8 cellular contexts compared by ENCODE assay signal in genomic region chr16:30368792-30369090, GRCh38. TPM values are rescaled to one million over a fixed set of nuclear protein-coding genes. Genes with fewer than 3 reads are reported as not detected.
DNase-seq lines count a peak whose midpoint lies in the region; ATAC-seq and TF ChIP-seq lines count a peak whose summit lies in the region.

No MANE protein-coding gene starts in this region.

- H3K36me3 ChIP-seq in IMR-90 (ENCODE audit: control insufficient read depth, insufficient read depth, low read length): peaks cover 14% of the 10 kb centered on the region; the same call in 1 of the 2 replicates
- no peaks in the 10 kb centered on the region for H3K36me3 ChIP-seq in mucosa of stomach (ENCODE audit: control insufficient read depth, insufficient read depth, low read length)

- peak overlapping the region; percentile 99 for H3K4me2 ChIP-seq in IMR-90 (ENCODE audit: low read depth, low read length)

- TF ChIP-seq RAD21 in IMR-90 (IDR thresholded peaks at IDR 0.05; ENCODE audit: low read length): no peak

- H3K27me3 Mint-ChIP-seq in central memory CD8-positive, alpha-beta T cell: no peaks in the 10 kb centered on the region

- peak overlapping the region; percentile 96 for H3K14ac ChIP-seq in IMR-90 (replicated peaks; ENCODE audit: low read depth, low read length)

- H2AK5ac ChIP-seq in IMR-90 (ENCODE audit: low read depth, low read length): peak overlapping the region; percentile 90

- whole genome bisulfite sequencing in IMR-90 (ENCODE audit: extremely low coverage in 2 of 2, insufficient read length in 1 of 2), 2 experiments: no CpG with 5 or more reads among the region's 4 CpGs

- H3K4me3 ChIP-seq in IMR-90 (ENCODE audit: insufficient read depth, low read depth, low read length) (peak overlapping the region; percentile 86), mucosa of stomach (ENCODE audit: low read length) (peak overlapping the region; percentile 17)

- H3K79me1 ChIP-seq in IMR-90 (ENCODE audit: low read depth in 1 of 2, low read length in 2 of 2): peaks cover 4 to 58% of the 10 kb centered on the region in 2 experiments; a peak in 3 of 4 replicates

- peaks cover 17% of the 10 kb centered on the region for H3K9me1 ChIP-seq in IMR-90 (ENCODE audit: insufficient read depth, low read length)

- no peak overlapping the region for H4K5ac ChIP-seq in IMR-90 (ENCODE audit: low read depth, low read length)

- peaks cover 54% of the 10 kb centered on the region for H3K4me1 Mint-ChIP-seq in central memory CD8-positive, alpha-beta T cell

- H2AK9ac ChIP-seq in IMR-90 (replicated peaks; ENCODE audit: low read depth, low read length, poor library complexity): peak overlapping the region; percentile 99

- H3K18ac ChIP-seq in IMR-90 (ENCODE audit: low read depth, low read length): no peak overlapping the region

- DNase-seq in IMR-90: no peak
- DNase-seq in central memory CD8-positive, alpha-beta T cell (ENCODE audit: low spot score in 2 of 2): no peak
- no peak for DNase-seq in HuH-7.5 (ENCODE audit: low spot score)
- DNase-seq in NCI-H1092 treated with DMSO at 0.1 percent for 48 hours (lab: John Stamatoyannopoulos, UW): no peak

- peaks cover 46% of the 10 kb centered on the region for H4K20me1 ChIP-seq in IMR-90 (ENCODE audit: insufficient read depth, low read length)

- dilution Hi-C loops in IMR-90 (cut with HindIII; ENCODE audit: low sequenced_read_pairs, unreplicated experiment): no loop called here

- H3K56ac ChIP-seq in IMR-90 (ENCODE audit: extremely low read depth, insufficient read depth, low read length): peak overlapping the region; percentile 45

- H3K27ac ChIP-seq in 22Rv1 (peak overlapping the region; percentile 89), IMR-90 (ENCODE audit: insufficient read depth, low read length) (peak overlapping the region; percentile 82)

- no peak for TF ChIP-seq POLR2A in IMR-90 (IDR thresholded peaks at IDR 0.05; ENCODE audit: low read depth, low read length)

- H3K23ac ChIP-seq in IMR-90 (ENCODE audit: low read depth, low read length): peak overlapping the region; percentile 87

- H3K4me1 ChIP-seq in IMR-90 (ENCODE audit: control insufficient read depth, insufficient read depth, low read length): peaks cover 3% of the 10 kb centered on the region; the same call in 1 of the 2 replicates
- H3K4me1 ChIP-seq in mucosa of stomach (ENCODE audit: control insufficient read depth, insufficient read depth, low read length): peaks cover 24% of the 10 kb centered on the region

- H3K27ac Mint-ChIP-seq in central memory CD8-positive, alpha-beta T cell (ENCODE audit: low read depth): peak overlapping the region; percentile 68

- H3K4me3 Mint-ChIP-seq in central memory CD8-positive, alpha-beta T cell: peak overlapping the region; percentile 80

- CTCF ChIA-PET in IMR-90 (lab: Yijun Ruan, JAX): interaction anchor here (1.0 kb wide), 1 partner anchor 26 kb away, joined by 3 read pairs; the partner anchor contains the start of gene ZNF48

- no peak overlapping the region for H2BK120ac ChIP-seq in IMR-90 (ENCODE audit: low read depth, low read length)

- peak overlapping the region; percentile 2; the same call in 1 of the 2 replicates for H4K91ac ChIP-seq in IMR-90 (ENCODE audit: insufficient read depth, low read depth, low read length)

- H3K36me3 Mint-ChIP-seq in central memory CD8-positive, alpha-beta T cell (ENCODE audit: insufficient read depth): peaks cover 18% of the 10 kb centered on the region

- H3K27me3 ChIP-seq in IMR-90 (ENCODE audit: control insufficient read depth, insufficient read depth, low read length) (no peaks in the 10 kb centered on the region), mucosa of stomach (ENCODE audit: control insufficient read depth, insufficient read depth, low read length) (no peaks in the 10 kb centered on the region)

- H2AFZ ChIP-seq in IMR-90 (replicated peaks; ENCODE audit: low read length, poor library complexity): peak overlapping the region; percentile 64

- no peak overlapping the region for H2BK20ac ChIP-seq in IMR-90 (ENCODE audit: low read depth, low read length)

- peak overlapping the region; percentile 66 for H2BK5ac ChIP-seq in IMR-90 (ENCODE audit: low read depth, low read length, poor library complexity, severe bottlenecking)

- intact Hi-C loops in IMR-90 (cut with micrococcal nuclease): loop anchor here (1.0 to 2.0 kb wide), 2 partner anchors 41 to 276 kb away; no protein-coding TSS in a partner anchor

- in situ Hi-C loops in IMR-90 (cut with MboI; ENCODE audit: low sequenced_read_pairs): no loop called here

- H3K9me3 ChIP-seq in IMR-90 (ENCODE audit: control insufficient read depth, insufficient read depth, low read length) (no peaks in the 10 kb centered on the region), mucosa of stomach (ENCODE audit: control insufficient read depth, low read length) (no peaks in the 10 kb centered on the region)

- POLR2A ChIA-PET in IMR-90 (lab: Charles Lee; ENCODE audit: unreplicated experiment): no interaction called here

- H3K9ac ChIP-seq in IMR-90 (ENCODE audit: low read depth, low read length): peak overlapping the region; percentile 90
- H3K9ac ChIP-seq in mucosa of stomach (ENCODE audit: low read length): peak overlapping the region; percentile 79

- no peak for ATAC-seq in IMR-90 (ENCODE audit: low read depth)
- no peak for ATAC-seq in central memory CD8-positive, alpha-beta T cell (replicated peaks; ENCODE audit: extremely low read depth, poor library complexity, severe bottlenecking)
- ATAC-seq in HG03378 (IDR thresholded peaks at IDR 0.05; ENCODE audit: unreplicated experiment): no peak
- no peak for ATAC-seq in GM19035 (IDR thresholded peaks at IDR 0.05; ENCODE audit: unreplicated experiment)

- H4K8ac ChIP-seq in IMR-90 (ENCODE audit: low read depth in 2 of 2, low read length in 2 of 2): peak overlapping the region in 1 of 2 experiments; percentile 28; a peak in 1 of 4 replicates

- no TSS peak for BruUV-seq in IMR-90 (replicated peaks; lab: Mats Ljungman, UMichigan)

- TF ChIP-seq CTCF in 22Rv1 (IDR thresholded peaks at IDR 0.05) (no peak), IMR-90 (conservative IDR thresholded peaks at IDR 0.05; ENCODE audit: low read depth, low read length) (no peak)

- no peak overlapping the region for H2BK15ac ChIP-seq in IMR-90 (ENCODE audit: low read depth, low read length)

- no peaks in the 10 kb centered on the region for H3K9me3 Mint-ChIP-seq in central memory CD8-positive, alpha-beta T cell

- H3K4ac ChIP-seq in IMR-90 (ENCODE audit: low read depth, low read length): peak overlapping the region; percentile 79

TF ChIP-seq in IMR-90, 13 proteins besides CTCF, POLR2A, EP300 and RAD21:
- TF ChIP-seq CEBPB (IDR thresholded peaks at IDR 0.05; ENCODE audit: low read depth, low read length): no peak
- TF ChIP-seq NFE2L2 (IDR thresholded peaks at IDR 0.05; ENCODE audit: low read depth, low read length): no peak
- TF ChIP-seq RFX5 (IDR thresholded peaks at IDR 0.05; ENCODE audit: low read depth, low read length): no peak
- no peak for TF ChIP-seq CHD1 (IDR thresholded peaks at IDR 0.05; ENCODE audit: low read depth, low read length)
- TF ChIP-seq MAFK (IDR thresholded peaks at IDR 0.05; ENCODE audit: low read depth, low read length): no peak
- TF ChIP-seq USF2 (IDR thresholded peaks at IDR 0.05; ENCODE audit: low read depth, low read length): no peak
- TF ChIP-seq ELK1 (IDR thresholded peaks at IDR 0.05; ENCODE audit: borderline replicate concordance, low read depth, low read length): no peak
- no peak for TF ChIP-seq MXI1 (IDR thresholded peaks at IDR 0.05; ENCODE audit: borderline replicate concordance, low read depth, low read length)
- no peak for TF ChIP-seq SMC3 (IDR thresholded peaks at IDR 0.05; ENCODE audit: low read depth, low read length)

RNA-seq across cellular contexts. Expression of gene TBC1D10B, which starts 1.6 kb away (rescaled TPM):
- 8.1 and 8.4 TPM in 2 replicates for total RNA-seq in IMR-90 (2012; rRNA removed)
- 24.9 and 26.4 TPM in 2 replicates for polyA plus RNA-seq in IMR-90 (2012; rRNA removed)
- 30.8 and 40.6 TPM in 2 replicates for polyA plus RNA-seq in IMR-90 (2012; cell fraction: cytosol; rRNA removed)
- polyA plus RNA-seq in IMR-90 (2012; cell fraction: nucleus; rRNA removed; ENCODE audit: low replicate concordance): 41.1 and 73.5 TPM in 2 replicates

RNA-seq across cellular contexts. Expression of gene MYL11, which starts 5.9 kb away (rescaled TPM):
- total RNA-seq in IMR-90 (2012; rRNA removed): not detected in 2 replicates
- 1.1 and 1.2 TPM in 2 replicates for polyA plus RNA-seq in IMR-90 (2012; rRNA removed)
- polyA plus RNA-seq in IMR-90 (2012; cell fraction: cytosol; rRNA removed): not detected in 2 replicates
- not detected in 2 replicates for polyA plus RNA-seq in IMR-90 (2012; cell fraction: nucleus; rRNA removed; ENCODE audit: low replicate concordance)

RNA-seq across cellular contexts. Expression of gene SEPTIN1, which starts 13.6 kb away (rescaled TPM):
- not detected in 2 replicates for total RNA-seq in IMR-90 (2012; rRNA removed)
- polyA plus RNA-seq in IMR-90 (2012; rRNA removed): 0.24 and 0.50 TPM in 2 replicates
- 0.12 and 0.27 TPM in 2 replicates for polyA plus RNA-seq in IMR-90 (2012; cell fraction: cytosol; rRNA removed)
- 0.46 and 0.60 TPM in 2 replicates for polyA plus RNA-seq in IMR-90 (2012; cell fraction: nucleus; rRNA removed; ENCODE audit: low replicate concordance)

RNA-seq across cellular contexts. Expression of gene CD2BP2, which starts 13.6 kb away (rescaled TPM):
- total RNA-seq in IMR-90 (2012; rRNA removed): 29.6 and 34.4 TPM in 2 replicates
- 41.1 and 44.0 TPM in 2 replicates for polyA plus RNA-seq in IMR-90 (2012; rRNA removed)
- polyA plus RNA-seq in IMR-90 (2012; cell fraction: cytosol; rRNA removed): 33.8 and 49.6 TPM in 2 replicates
- 92.8 and 111 TPM in 2 replicates for polyA plus RNA-seq in IMR-90 (2012; cell fraction: nucleus; rRNA removed; ENCODE audit: low replicate concordance)

RNA-seq across cellular contexts. Expression of gene ZNF48, which starts 26.5 kb away (rescaled TPM):
- 6.6 and 6.9 TPM in 2 replicates for total RNA-seq in IMR-90 (2012; rRNA removed)
- polyA plus RNA-seq in IMR-90 (2012; rRNA removed): 5.8 and 6.7 TPM in 2 replicates
- polyA plus RNA-seq in IMR-90 (2012; cell fraction: cytosol; rRNA removed): 5.6 and 5.8 TPM in 2 replicates
- 5.3 and 10.5 TPM in 2 replicates for polyA plus RNA-seq in IMR-90 (2012; cell fraction: nucleus; rRNA removed; ENCODE audit: low replicate concordance)
